Comparison of ENCODE assay signal across 1 cellular context in genomic region chr17:13953871-13954270, GRCh38.
TF ChIP-seq lines count a peak whose summit lies in the region.

No MANE protein-coding gene starts in this region.

TF ChIP-seq in SK-N-SH treated with all-trans-retinoic acid at 6 μM for 48 hours, 23 proteins besides CTCF, POLR2A, EP300 and RAD21 (continued from another document):
- TF ChIP-seq CSRNP3 (CRISPR knock-in tag; IDR thresholded peaks at IDR 0.05) (no peak), SNAI2 (CRISPR knock-in tag; IDR thresholded peaks at IDR 0.05) (no peak)
